Comparison of ENCODE assay signal across 8 cellular contexts in genomic region chr3:40476478-40477470, GRCh38. TPM values are rescaled to one million over a fixed set of nuclear protein-coding genes. Genes with fewer than 3 reads are reported as not detected.
DNase-seq lines count a peak whose midpoint lies in the region; ATAC-seq, FAIRE-seq and TF ChIP-seq lines count a peak whose summit lies in the region.

ZNF619 (plus strand) TSS chr3:40477122; CDS start chr3:40477980, 858 bp downstream.

- H3K79me2 ChIP-seq in keratinocyte (ENCODE audit: control insufficient read depth, insufficient read depth, low read length) = no peaks in the 10 kb centered on the region
- H3K79me2 ChIP-seq in smooth muscle cell (ENCODE audit: low read depth) = no peaks in the 10 kb centered on the region

- H3K9me3 Mint-ChIP-seq in WTC11 = no peaks in the 10 kb centered on the region
- H3K9me3 Mint-ChIP-seq in central memory CD8-positive, alpha-beta T cell = no peaks in the 10 kb centered on the region

- no peaks in the 10 kb centered on the region for H3K27me3 Mint-ChIP-seq in WTC11 (ENCODE audit: low read depth)
- no peaks in the 10 kb centered on the region for H3K27me3 Mint-ChIP-seq in central memory CD8-positive, alpha-beta T cell

- H3K27ac ChIP-seq in keratinocyte (ENCODE audit: control insufficient read depth, insufficient read depth, low read length) (peak within 1 kb of the TSS; percentile 69), smooth muscle cell (ENCODE audit: low read depth) (no peak within 1 kb of the TSS)

- H3K36me3 Mint-ChIP-seq in WTC11 = no peaks in the 10 kb centered on the region
- H3K36me3 Mint-ChIP-seq in central memory CD8-positive, alpha-beta T cell (ENCODE audit: insufficient read depth) = peaks cover 9% of the 10 kb centered on the region

- H3K4me1 ChIP-seq in keratinocyte (ENCODE audit: control insufficient read depth, extremely low read depth, insufficient read depth, low read length) (peaks cover 7% of the 10 kb centered on the region), smooth muscle cell (ENCODE audit: low read depth) (peaks cover 7% of the 10 kb centered on the region)

- H3K9me3 ChIP-seq in keratinocyte (ENCODE audit: control insufficient read depth, low read depth, low read length) (no peaks in the 10 kb centered on the region), smooth muscle cell (replicated peaks; ENCODE audit: low read depth) (no peaks in the 10 kb centered on the region)

- H3K4me1 Mint-ChIP-seq in WTC11 = peaks cover 16% of the 10 kb centered on the region
- peaks cover 22% of the 10 kb centered on the region for H3K4me1 Mint-ChIP-seq in central memory CD8-positive, alpha-beta T cell

- H3K9me1 ChIP-seq in keratinocyte (ENCODE audit: control insufficient read depth, extremely low read depth, insufficient read depth, low read length) = no peaks in the 10 kb centered on the region

- DNase-seq in SIG-M5 treated with dmso at 0.1 percent for 504 hours (lab: John Stamatoyannopoulos, UW; ENCODE audit: unreplicated experiment) (peak; percentile 75), SIG-M5 (lab: John Stamatoyannopoulos, UW) (no peak), NCI-H187 treated with DMSO at 0.1 percent for 48 hours (lab: John Stamatoyannopoulos, UW) (peak; percentile 11), WTC11 (ENCODE audit: low spot score) (peak; percentile 72), keratinocyte (ENCODE audit: low read depth, low spot score) (no peak), smooth muscle cell (lab: John Stamatoyannopoulos, UW; ENCODE audit: unreplicated experiment) (no peak)
- DNase-seq in central memory CD8-positive, alpha-beta T cell (ENCODE audit: low spot score in 2 of 2) = peak; percentile 42 to 48

- H3K9ac ChIP-seq in keratinocyte (ENCODE audit: control insufficient read depth, extremely low read depth, insufficient read depth, low read length) (peak within 1 kb of the TSS; percentile 84), smooth muscle cell (ENCODE audit: low read depth) (peak within 1 kb of the TSS; percentile 86)

- POLR2A ChIA-PET in WTC11 (lab: Charles Lee) = interaction anchor here (0.7 to 0.8 kb wide), 2 partner anchors 29 to 48 kb away, joined by 3 to 4 read pairs; partner anchors contain the start of genes ZNF620 and ZNF621

- 22% methylated on average over 48 of the region's 48 CpGs for WGBS in smooth muscle cell (ENCODE audit: low lambda C conversion rate)

- no peaks in the 10 kb centered on the region for H3F3A ChIP-seq in smooth muscle cell (ENCODE audit: low read depth)

- peak within 1 kb of the TSS; percentile 79 to 92 (median 89) for H3K4me3 ChIP-seq in keratinocyte (ENCODE audit: control insufficient read depth in 2 of 3, extremely low read depth in 1 of 3, insufficient read depth in 2 of 3, low read depth in 1 of 3, low read length in 3 of 3)
- H3K4me3 ChIP-seq in smooth muscle cell = peak within 1 kb of the TSS; percentile 92

- CTCF ChIA-PET in WTC11 (lab: Charles Lee) = interaction anchor here (1.9 to 3.0 kb wide), 3 partner anchors 29 to 168 kb away, joined by 5 to 18 read pairs (median 8); partner anchors contain the start of gene ZNF620

- dilution Hi-C loops in keratinocyte (cut with MboI; ENCODE audit: extremely low pct_ligation_motif_present, low sequenced_read_pairs) = no loop called here

- no peak for FAIRE-seq in keratinocyte (lab: Jason Lieb, UNC)

- TF ChIP-seq CTCF in WTC11 (IDR thresholded peaks at IDR 0.05) = no peak
- no peak for TF ChIP-seq CTCF in keratinocyte (optimal IDR thresholded peaks at IDR 0.05 in 1 of 3, IDR thresholded peaks at IDR 0.05 in 1 of 3, conservative IDR thresholded peaks at IDR 0.05 in 1 of 3; ENCODE audit: extremely low read depth in 1 of 3, insufficient read depth in 2 of 3, low read length in 3 of 3)
- TF ChIP-seq CTCF in smooth muscle cell (IDR thresholded peaks at IDR 0.05; ENCODE audit: borderline replicate concordance, insufficient read depth, poor library complexity, severe bottlenecking) = no peak

- H4K20me1 ChIP-seq in keratinocyte (ENCODE audit: control insufficient read depth, extremely low read depth, insufficient read depth, low read length) = no peaks in the 10 kb centered on the region
- no peaks in the 10 kb centered on the region for H4K20me1 ChIP-seq in smooth muscle cell (ENCODE audit: low read depth)

- H3K4me3 Mint-ChIP-seq in WTC11 = peak within 1 kb of the TSS; percentile 83
- H3K4me3 Mint-ChIP-seq in central memory CD8-positive, alpha-beta T cell = peak within 1 kb of the TSS; percentile 92

- peak within 1 kb of the TSS; percentile 84 for H3K27ac Mint-ChIP-seq in WTC11
- peak within 1 kb of the TSS; percentile 99 for H3K27ac Mint-ChIP-seq in central memory CD8-positive, alpha-beta T cell (ENCODE audit: low read depth)

- peak within 1 kb of the TSS; percentile 97 for H2AFZ ChIP-seq in keratinocyte (ENCODE audit: control insufficient read depth, low read length)
- H2AFZ ChIP-seq in smooth muscle cell (ENCODE audit: low read depth) = peak within 1 kb of the TSS; percentile 100

- H3K27me3 ChIP-seq in keratinocyte (ENCODE audit: control insufficient read depth, extremely low read depth, insufficient read depth, low read length) (no peaks in the 10 kb centered on the region), smooth muscle cell (ENCODE audit: low read depth) (no peaks in the 10 kb centered on the region)

- peaks cover 1% of the 10 kb centered on the region in 2 experiments for H3K36me3 ChIP-seq in keratinocyte (ENCODE audit: control insufficient read depth in 2 of 2, extremely low read depth in 1 of 2, insufficient read depth in 2 of 2, low read length in 2 of 2)
- no peaks in the 10 kb centered on the region for H3K36me3 ChIP-seq in smooth muscle cell (ENCODE audit: low read depth)

- ATAC-seq in HG02678 (IDR thresholded peaks at IDR 0.05; ENCODE audit: unreplicated experiment) (peak; percentile 80), WTC11 (peak; percentile 84)
- ATAC-seq in central memory CD8-positive, alpha-beta T cell (replicated peaks; ENCODE audit: extremely low read depth, poor library complexity, severe bottlenecking) = peak; percentile 75

- H3K4me2 ChIP-seq in keratinocyte (ENCODE audit: control insufficient read depth, extremely low read depth, insufficient read depth, low read depth, low read length) = peak within 1 kb of the TSS; percentile 75
- peak within 1 kb of the TSS; percentile 88 for H3K4me2 ChIP-seq in smooth muscle cell

TF ChIP-seq in WTC11, 78 proteins besides CTCF, POLR2A, EP300 and RAD21 (continues in another document):
- TF ChIP-seq ESRRA (CRISPR knock-in tag; IDR thresholded peaks at IDR 0.05; ENCODE audit: borderline replicate concordance) (0 out of 2 replicates have a peak, but pooled peaks have one; percentile 24), MYBL2 (CRISPR knock-in tag; IDR thresholded peaks at IDR 0.05) (peak; percentile 33; the same call in 1 of the 2 replicates), CREB1 (CRISPR knock-in tag; IDR thresholded peaks at IDR 0.05) (no peak), NFE2L1 (CRISPR knock-in tag; IDR thresholded peaks at IDR 0.05) (no peak), ZNF396 (CRISPR knock-in tag; IDR thresholded peaks at IDR 0.05; ENCODE audit: borderline replicate concordance) (no peak), CBFB (CRISPR knock-in tag; IDR thresholded peaks at IDR 0.05; ENCODE audit: low read depth) (no peak)
- TF ChIP-seq, protein P1, sequence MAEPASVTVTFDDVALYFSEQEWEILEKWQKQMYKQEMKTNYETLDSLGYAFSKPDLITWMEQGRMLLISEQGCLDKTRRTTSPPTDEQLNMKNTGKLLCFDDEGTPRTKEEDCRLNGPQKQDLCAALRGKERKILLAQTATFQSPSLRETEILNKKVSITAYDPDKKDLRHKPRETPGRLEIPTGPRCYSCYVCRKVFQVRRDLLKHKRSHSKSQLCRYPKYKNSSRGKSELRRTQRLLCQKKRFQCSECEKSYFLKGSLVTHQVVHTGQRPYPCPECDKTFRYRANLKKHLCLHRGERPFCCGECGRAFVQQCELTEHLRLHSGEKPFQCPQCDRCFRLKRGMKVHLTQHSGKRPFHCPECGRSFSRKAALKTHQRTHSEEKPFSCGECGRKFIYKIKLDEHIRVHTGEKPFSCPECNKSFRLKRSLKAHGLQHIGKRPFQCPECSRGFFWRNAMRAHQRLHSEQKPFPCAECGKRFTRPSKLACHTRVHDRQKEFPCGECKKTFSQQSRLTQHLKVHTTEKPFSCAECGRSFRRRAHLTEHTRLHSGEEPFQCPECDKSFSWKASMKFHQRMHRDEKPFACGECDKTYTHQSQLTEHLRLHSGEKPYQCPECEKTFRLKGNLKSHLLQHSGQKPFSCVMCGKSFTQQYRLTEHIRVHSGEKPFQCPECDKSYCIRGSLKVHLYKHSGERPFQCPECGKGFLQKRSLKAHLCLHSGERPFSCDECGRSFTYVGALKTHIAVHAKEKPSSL (CRISPR knock-in tag; conservative IDR thresholded peaks at IDR 0.05) = no peak
- TF ChIP-seq, protein P2, sequence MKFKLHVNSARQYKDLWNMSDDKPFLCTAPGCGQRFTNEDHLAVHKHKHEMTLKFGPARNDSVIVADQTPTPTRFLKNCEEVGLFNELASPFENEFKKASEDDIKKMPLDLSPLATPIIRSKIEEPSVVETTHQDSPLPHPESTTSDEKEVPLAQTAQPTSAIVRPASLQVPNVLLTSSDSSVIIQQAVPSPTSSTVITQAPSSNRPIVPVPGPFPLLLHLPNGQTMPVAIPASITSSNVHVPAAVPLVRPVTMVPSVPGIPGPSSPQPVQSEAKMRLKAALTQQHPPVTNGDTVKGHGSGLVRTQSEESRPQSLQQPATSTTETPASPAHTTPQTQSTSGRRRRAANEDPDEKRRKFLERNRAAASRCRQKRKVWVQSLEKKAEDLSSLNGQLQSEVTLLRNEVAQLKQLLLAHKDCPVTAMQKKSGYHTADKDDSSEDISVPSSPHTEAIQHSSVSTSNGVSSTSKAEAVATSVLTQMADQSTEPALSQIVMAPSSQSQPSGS (CRISPR knock-in tag; IDR thresholded peaks at IDR 0.05; ENCODE audit: borderline replicate concordance, low read depth) = no peak

RNA-seq across cellular contexts. Expression of gene ZNF619, which starts in this region (rescaled TPM):
- total RNA-seq in WTC11 (2021) (7.2 to 11.2 TPM (median 9.7 TPM) in 3 replicates), smooth muscle cell (2.5 and 2.7 TPM in 2 replicates)
- polyA plus RNA-seq in keratinocyte (2.3 to 3.4 TPM (median 3.1 TPM) in 3 replicates), smooth muscle cell (0.70 and 1.1 TPM in 2 replicates)
- 0.82 TPM for polyA plus RNA-seq in keratinocyte (2011; ENCODE audit: low read depth)
- polyA plus RNA-seq in keratinocyte (2011; cell fraction: cytosol; rRNA removed) = 1.5 and 2.2 TPM in 2 replicates
- 4.3 and 4.4 TPM in 2 replicates for polyA plus RNA-seq in keratinocyte (2011; cell fraction: nucleus; rRNA removed)
- 1.8 and 2.7 TPM in 2 replicates for polyA plus RNA-seq in keratinocyte (2012; ENCODE audit: low replicate concordance)
- polyA minus RNA-seq in keratinocyte = 3.1 to 7.5 TPM (median 5.4 TPM) in 3 replicates
- polyA minus RNA-seq in keratinocyte (2011; cell fraction: cytosol; rRNA and poly(A)+ RNA removed) = 4.6 TPM
- 3.5 and 9.1 TPM in 2 replicates for polyA minus RNA-seq in keratinocyte (2011; cell fraction: nucleus; rRNA and poly(A)+ RNA removed)

Comparison
In these comparisons a context has a peak if more than half of its experiments do, and no peak if none do; other contexts are left out.
1. DNase-seq: peak in SIG-M5 treated with dmso at 0.1 percent for 504 hours (single experiment), NCI-H187 treated with DMSO at 0.1 percent for 48 hours (single experiment), WTC11 (single experiment) and central memory CD8-positive, alpha-beta T cell (2 of 2); none in SIG-M5 (single experiment), keratinocyte (single experiment) and smooth muscle cell (single experiment).
2. Peak in every context shown above with its lines, with median percentiles within 50 percentile points of each other: ATAC-seq.